Comparison of ENCODE assay signal across 1 cellular context in the genomic region with DNA sequence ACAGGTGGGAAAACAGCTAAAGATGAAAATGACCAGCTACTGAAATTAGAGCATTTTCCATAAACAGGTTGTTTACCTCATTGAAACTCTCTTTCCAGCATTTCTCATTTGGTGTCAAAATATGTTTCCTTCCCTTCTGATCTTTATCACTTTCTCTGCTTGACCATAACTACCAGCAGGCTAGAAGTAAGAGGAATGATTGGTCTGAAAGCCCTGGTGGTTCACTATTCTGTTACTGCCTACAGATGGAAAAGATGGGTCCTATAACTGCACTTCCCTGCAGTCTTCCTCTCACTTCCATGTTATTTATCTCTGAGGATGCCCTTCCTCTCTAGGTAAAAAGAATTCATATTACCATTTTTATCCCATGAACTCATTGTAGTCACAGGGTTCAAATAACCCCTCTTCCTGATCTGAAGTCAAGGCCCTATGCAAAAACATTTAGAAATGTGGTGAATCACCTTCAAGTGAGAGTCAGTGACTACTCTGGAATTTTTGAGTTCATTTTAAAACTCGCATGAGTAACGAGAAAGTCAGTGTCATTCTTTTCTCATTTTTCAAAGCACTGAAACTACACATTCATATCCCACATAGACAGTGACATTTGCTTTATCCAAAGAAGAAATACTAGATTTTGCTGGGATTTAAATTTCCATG.
TF ChIP-seq lines count a peak whose summit lies in the region.

No MANE protein-coding gene starts in this region.

TF ChIP-seq in IMR-90, 13 proteins besides CTCF, POLR2A, EP300 and RAD21:
- TF ChIP-seq FOS (IDR thresholded peaks at IDR 0.05; ENCODE audit: low read depth, low read length) (peak; percentile 77), CEBPB (IDR thresholded peaks at IDR 0.05; ENCODE audit: low read depth, low read length) (no peak), CHD1 (IDR thresholded peaks at IDR 0.05; ENCODE audit: low read depth, low read length) (0 out of 2 replicates have a peak, but pooled peaks have one; percentile 47), BHLHE40 (IDR thresholded peaks at IDR 0.05; ENCODE audit: low read depth, low read length) (0 out of 2 replicates have a peak, but pooled peaks have one; percentile 16)
